ENCODE assay signal across 22 cellular contexts in the genomic region with DNA sequence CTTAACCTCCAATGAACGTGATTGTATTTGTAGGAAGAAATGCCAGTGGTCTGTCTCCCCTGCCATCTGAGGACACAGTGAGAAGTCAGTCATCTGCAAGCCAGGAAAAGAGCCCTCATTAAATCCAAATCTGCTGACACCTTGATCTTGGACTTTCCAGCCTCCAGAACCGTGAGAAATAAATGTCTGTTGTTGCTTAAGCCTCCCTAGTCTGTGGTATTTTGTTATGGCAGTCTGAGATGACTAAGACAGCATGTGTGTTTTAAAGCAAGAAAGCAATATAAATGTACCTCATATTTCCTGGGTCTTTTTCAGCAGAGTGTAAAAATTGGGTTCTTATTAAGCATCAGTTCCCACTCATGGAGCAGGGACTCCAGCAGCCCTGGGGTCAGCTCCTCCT.
"Had no signal": no experiment of that assay in that cellular context is flagged by ENCODE, and none has a peak within 500 bp of the region (broad histone marks: within the 10 kb centered on the region; RNA-seq: fewer than 3 reads in every experiment).

No MANE protein-coding gene starts in this region.

- H3K4me3 ChIP-seq: cardiac muscle cell, esophagus muscularis mucosa, lower lobe of right lung, spleen, testis, uterus had no signal

- H3K27ac ChIP-seq: cardiac muscle cell, esophagus muscularis mucosa, foreskin keratinocyte, lower lobe of right lung, spleen, testis, uterus had no signal

- DNase-seq: activated B cell treated with CpG ODN at 0.5 μM for 24 hours; activated CD4-positive, alpha-beta T cell treated with anti-CD3 and anti-CD28 coated beads for 36 hours; activated CD4-positive, alpha-beta T cell treated with anti-CD3 and anti-CD28 coated beads, Interleukin-2, amount 50 U/mL, for 48 hours; activated naive CD4-positive, alpha-beta T cell treated with Interleukin-2 at 50 U/mL for 16 hours; activated naive CD8-positive, alpha-beta T cell treated with anti-CD3 and anti-CD28 coated beads for 36 hours; activated T-cell treated with anti-CD3 and anti-CD28 coated beads, Interleukin-2, amount 50 U/mL, for 48 hours; amniotic stem cell; foreskin keratinocyte; lower lobe of right lung; naive thymus-derived CD8-positive, alpha-beta T cell; retina; spleen; stimulated activated CD4-positive, alpha-beta T cell treated with anti-CD3 and anti-CD28 coated beads, Interleukin-4, amount 100 ng/mL, for 1 hour; stimulated activated naive CD4-positive, alpha-beta T cell; T-helper 17 cell; testis; trophoblast cell; uterus had no signal

- H3K4me3 Mint-ChIP-seq: activated B cell treated with CpG ODN at 0.5 μM for 24 hours; activated CD4-positive, alpha-beta T cell treated with anti-CD3 and anti-CD28 coated beads for 36 hours; activated naive CD8-positive, alpha-beta T cell treated with anti-CD3 and anti-CD28 coated beads for 36 hours; naive thymus-derived CD8-positive, alpha-beta T cell; T-helper 17 cell had no signal

- H3K9me3 ChIP-seq: esophagus muscularis mucosa, lower lobe of right lung, spleen, testis, uterus had no signal

- H3K4me1 Mint-ChIP-seq: activated B cell treated with CpG ODN at 0.5 μM for 24 hours; activated CD4-positive, alpha-beta T cell treated with anti-CD3 and anti-CD28 coated beads for 36 hours; activated naive CD8-positive, alpha-beta T cell treated with anti-CD3 and anti-CD28 coated beads for 36 hours; naive thymus-derived CD8-positive, alpha-beta T cell; T-helper 17 cell had no signal

- H3K36me3 ChIP-seq: cardiac muscle cell, esophagus muscularis mucosa, lower lobe of right lung, spleen, uterus had no signal

- H3K4me1 ChIP-seq: esophagus muscularis mucosa, foreskin keratinocyte, lower lobe of right lung, spleen, testis, uterus had no signal

- ATAC-seq: activated CD4-positive, alpha-beta T cell treated with anti-CD3 and anti-CD28 coated beads for 36 hours; foreskin keratinocyte; left lobe of liver; lower lobe of right lung; naive thymus-derived CD8-positive, alpha-beta T cell; T-helper 17 cell had no signal

- H3K27me3 ChIP-seq: cardiac muscle cell, testis, uterus had no signal

- H3K36me3 Mint-ChIP-seq: activated naive CD8-positive, alpha-beta T cell treated with anti-CD3 and anti-CD28 coated beads for 36 hours; naive thymus-derived CD8-positive, alpha-beta T cell had no signal

- H3K9me3 Mint-ChIP-seq: activated B cell treated with CpG ODN at 0.5 μM for 24 hours; activated naive CD8-positive, alpha-beta T cell treated with anti-CD3 and anti-CD28 coated beads for 36 hours; naive thymus-derived CD8-positive, alpha-beta T cell had no signal

- H3K27ac Mint-ChIP-seq: activated B cell treated with CpG ODN at 0.5 μM for 24 hours; activated CD4-positive, alpha-beta T cell treated with anti-CD3 and anti-CD28 coated beads for 36 hours; activated naive CD8-positive, alpha-beta T cell treated with anti-CD3 and anti-CD28 coated beads for 36 hours; naive thymus-derived CD8-positive, alpha-beta T cell; progenitor cell of endocrine pancreas; T-helper 17 cell had no signal
